ENCODE assay signal across 8 cellular contexts in genomic region chr19:58572818-58573657, GRCh38. TPM values are rescaled to one million over a fixed set of nuclear protein-coding genes. Genes with fewer than 3 reads are reported as not detected.
DNase-seq lines count a peak whose midpoint lies in the region; ATAC-seq and TF ChIP-seq lines count a peak whose summit lies in the region.

Gene MZF1 (minus strand): TSS chr19:58573335. CDS start chr19:58571389, 1,946 bp downstream.

- H3K9me3 ChIP-seq in KOPT-K1 (ENCODE audit: insufficient read depth, low read length, poor library complexity, severe bottlenecking) (no peaks in the 10 kb centered on the region), neural progenitor cell (ENCODE audit: low read depth) (no peaks in the 10 kb centered on the region)

- H3K4me3 ChIP-seq in fibroblast of pulmonary artery (replicated peaks; ENCODE audit: low read depth, low read length) = peak within 1 kb of the TSS; percentile 90
- peak within 1 kb of the TSS; percentile 66 for H3K4me3 ChIP-seq in neural progenitor cell

- H3K4me2 ChIP-seq in neural progenitor cell = peak within 1 kb of the TSS; percentile 83

- H3K27ac ChIP-seq in KOPT-K1 (ENCODE audit: low read depth, low read length, poor library complexity, severe bottlenecking) (peak within 1 kb of the TSS; percentile 94), neural progenitor cell (peak within 1 kb of the TSS; percentile 94), substantia nigra (ENCODE audit: low read depth, low read length, poor library complexity, severe bottlenecking) (peak within 1 kb of the TSS; percentile 100)

- peaks cover 45% of the 10 kb centered on the region for H3K4me1 Mint-ChIP-seq in activated T-cell treated with anti-CD3 and anti-CD28 coated beads, Interleukin-2, amount 50 U/mL, for 24 hours (ENCODE audit: low read depth)
- peaks cover 26% of the 10 kb centered on the region for H3K4me1 Mint-ChIP-seq in neural progenitor cell

- H3K27me3 Mint-ChIP-seq in activated T-cell treated with anti-CD3 and anti-CD28 coated beads, Interleukin-2, amount 50 U/mL, for 24 hours = no peaks in the 10 kb centered on the region
- H3K27me3 Mint-ChIP-seq in neural progenitor cell (ENCODE audit: insufficient read depth, low read depth) = peaks cover 9% of the 10 kb centered on the region

- H3F3A ChIP-seq in neural progenitor cell (ENCODE audit: low read depth) = peaks cover 35% of the 10 kb centered on the region

- peak; percentile 45 for ATAC-seq in GM21619 (IDR thresholded peaks at IDR 0.05; ENCODE audit: unreplicated experiment)

- in situ Hi-C loops in Caki2 (cut with HindIII; ENCODE audit: low pct_unique_long_range_greater_than_20kb, low sequenced_read_pairs) = no loop called here

- H4K20me1 ChIP-seq in neural progenitor cell (ENCODE audit: low read depth) = no peaks in the 10 kb centered on the region

- H2AFZ ChIP-seq in neural progenitor cell (replicated peaks) = peak within 1 kb of the TSS; percentile 61

- DNase-seq in Caki2 (ENCODE audit: low read depth) (peak; percentile 100), fibroblast of pulmonary artery (ENCODE audit: low read depth) (peak; percentile 100), neural progenitor cell (ENCODE audit: low spot score) (peak; percentile 100), substantia nigra (lab: John Stamatoyannopoulos, UW) (no peak), NCI-H1105 treated with DMSO at 0.1 percent for 48 hours (lab: John Stamatoyannopoulos, UW) (no peak)
- peak; percentile 100 for DNase-seq in activated T-cell treated with anti-CD3 and anti-CD28 coated beads, Interleukin-2, amount 50 U/mL, for 24 hours

- peaks cover 57% of the 10 kb centered on the region for H3K36me3 Mint-ChIP-seq in activated T-cell treated with anti-CD3 and anti-CD28 coated beads, Interleukin-2, amount 50 U/mL, for 24 hours (ENCODE audit: low read depth)
- H3K36me3 Mint-ChIP-seq in neural progenitor cell = peaks cover 9% of the 10 kb centered on the region

- H3K79me2 ChIP-seq in neural progenitor cell (ENCODE audit: low read depth) = peaks cover 24% of the 10 kb centered on the region

- TF ChIP-seq CTCF in fibroblast of pulmonary artery (IDR thresholded peaks at IDR 0.05; ENCODE audit: low read length, missing control alignments) = no peak
- peak; percentile 40 for TF ChIP-seq CTCF in neural progenitor cell (IDR thresholded peaks at IDR 0.05)

- H3K4me3 Mint-ChIP-seq in activated T-cell treated with anti-CD3 and anti-CD28 coated beads, Interleukin-2, amount 50 U/mL, for 24 hours = peak within 1 kb of the TSS; percentile 92
- peak within 1 kb of the TSS; percentile 98 for H3K4me3 Mint-ChIP-seq in neural progenitor cell

- H3K9ac ChIP-seq in neural progenitor cell = peak within 1 kb of the TSS; percentile 45

- no peaks in the 10 kb centered on the region for H3K27me3 ChIP-seq in neural progenitor cell

- peaks cover 14% of the 10 kb centered on the region for H3K4me1 ChIP-seq in neural progenitor cell

- H3K27ac Mint-ChIP-seq in activated T-cell treated with anti-CD3 and anti-CD28 coated beads, Interleukin-2, amount 50 U/mL, for 24 hours = peak within 1 kb of the TSS; percentile 100
- H3K27ac Mint-ChIP-seq in neural progenitor cell = peak within 1 kb of the TSS; percentile 100

- no peaks in the 10 kb centered on the region for H3K9me3 Mint-ChIP-seq in activated T-cell treated with anti-CD3 and anti-CD28 coated beads, Interleukin-2, amount 50 U/mL, for 24 hours
- H3K9me3 Mint-ChIP-seq in neural progenitor cell = no peaks in the 10 kb centered on the region

- H3K36me3 ChIP-seq in KOPT-K1 (ENCODE audit: insufficient read depth, low read length) = peaks cover 32% of the 10 kb centered on the region
- no peaks in the 10 kb centered on the region for H3K36me3 ChIP-seq in neural progenitor cell

RNA-seq across cellular contexts. Expression of gene MZF1, which starts in this region (rescaled TPM):
- 2.7 and 8.6 TPM in 2 replicates for total RNA-seq in Caki2 (2014; rRNA removed; shearing (Covaris generic); ENCODE audit: low replicate concordance)
- 8.4 and 32.3 TPM in 2 replicates for total RNA-seq in neural progenitor cell (ENCODE audit: low replicate concordance)

Comparison
In these comparisons a context has a peak if more than half of its experiments do, and no peak if none do; other contexts are left out.
1. DNase-seq: peak in Caki2 (single experiment), activated T-cell treated with anti-CD3 and anti-CD28 coated beads, Interleukin-2, amount 50 U/mL, for 24 hours (single experiment), fibroblast of pulmonary artery (single experiment) and neural progenitor cell (single experiment); none in substantia nigra (0 of 49) and NCI-H1105 treated with DMSO at 0.1 percent for 48 hours (single experiment).
2. Peak in every context shown above with its lines, with median percentiles within 50 percentile points of each other: H3K27ac ChIP-seq.